Comparison of ENCODE assay signal across 15 cellular contexts in genomic region chr2:8918412-8918811, GRCh38.
DNase-seq lines count a peak whose midpoint lies in the region; ATAC-seq and TF ChIP-seq lines count a peak whose summit lies in the region.
"Had no signal": no experiment of that assay in that cellular context is flagged by ENCODE, and none has a peak within 500 bp of the region (broad histone marks: within the 10 kb centered on the region; RNA-seq: fewer than 3 reads in every experiment).

No MANE protein-coding gene starts in this region.

- 50% methylated on average over 1 of the region's 1 CpG for WGBS in prostate gland

- H3K9me2 ChIP-seq in GM23338 (ENCODE audit: insufficient read depth), result no peaks in the 10 kb centered on the region

- H3K36me3 Mint-ChIP-seq in GM23338 (ENCODE audit: low read depth), result peaks cover 12% of the 10 kb centered on the region; the same call in 2 of the 3 replicates
- no peaks in the 10 kb centered on the region for H3K36me3 Mint-ChIP-seq in activated T-cell treated with anti-CD3 and anti-CD28 coated beads, Interleukin-2, amount 50 U/mL, for 4 hours (ENCODE audit: insufficient read depth)

- H3K4me1 ChIP-seq in GM23338 (ENCODE audit: insufficient read depth), result peaks cover 6% of the 10 kb centered on the region; the same call in 1 of the 2 replicates
- peaks cover 15% of the 10 kb centered on the region for H3K4me1 ChIP-seq in endocrine pancreas (ENCODE audit: control insufficient read depth, insufficient read depth, low read length)
- H3K4me1 ChIP-seq in prostate gland (replicated peaks), result no peaks in the 10 kb centered on the region
- H3K4me1 ChIP-seq: A549, BE2C, Caco-2, HAP-1 had no signal

- H3K27me3 Mint-ChIP-seq in GM23338 (ENCODE audit: insufficient read depth, low read depth, poor library complexity), result no peaks in the 10 kb centered on the region
- no peaks in the 10 kb centered on the region for H3K27me3 Mint-ChIP-seq in activated T-cell treated with anti-CD3 and anti-CD28 coated beads, Interleukin-2, amount 50 U/mL, for 4 hours (ENCODE audit: low read depth)

- H3K27me3 ChIP-seq in GM23338 (ENCODE audit: insufficient read depth) (no peaks in the 10 kb centered on the region), endocrine pancreas (ENCODE audit: control insufficient read depth, insufficient read depth, low read length) (no peaks in the 10 kb centered on the region), prostate gland (replicated peaks; ENCODE audit: insufficient read depth) (no peaks in the 10 kb centered on the region)
- H3K27me3 ChIP-seq: BE2C had no signal

- peaks cover 6% of the 10 kb centered on the region for H3K9me3 Mint-ChIP-seq in GM23338
- peaks cover 5% of the 10 kb centered on the region for H3K9me3 Mint-ChIP-seq in activated T-cell treated with anti-CD3 and anti-CD28 coated beads, Interleukin-2, amount 50 U/mL, for 4 hours

- intact Hi-C loops in prostate gland (cut with DNase I), result no loop called here

- peaks cover 10% of the 10 kb centered on the region for H3K4me1 Mint-ChIP-seq in GM23338
- H3K4me1 Mint-ChIP-seq in activated T-cell treated with anti-CD3 and anti-CD28 coated beads, Interleukin-2, amount 50 U/mL, for 4 hours (ENCODE audit: low read depth), result no peaks in the 10 kb centered on the region
- H3K4me1 Mint-ChIP-seq: CD8-positive, alpha-beta memory T cell had no signal

- H3K9ac ChIP-seq in endocrine pancreas (ENCODE audit: control insufficient read depth, insufficient read depth, low read length), result no peak overlapping the region

- no peaks in the 10 kb centered on the region for H3K36me3 ChIP-seq in GM23338 (ENCODE audit: insufficient read depth)
- H3K36me3 ChIP-seq in endocrine pancreas (ENCODE audit: control insufficient read depth, insufficient read depth, low read length), result no peaks in the 10 kb centered on the region
- no peaks in the 10 kb centered on the region for H3K36me3 ChIP-seq in prostate gland
- H3K36me3 ChIP-seq: BE2C, HAP-1 had no signal

- H3F3A ChIP-seq in GM23338 (replicated peaks; ENCODE audit: low read depth), result no peaks in the 10 kb centered on the region

- no peak for ATAC-seq in GM23338
- no peak for ATAC-seq in activated T-cell treated with anti-CD3 and anti-CD28 coated beads, Interleukin-2, amount 50 U/mL, for 4 hours
- ATAC-seq: A549, GM12878 had no signal

- no peak for TF ChIP-seq POLR2A in prostate gland (IDR thresholded peaks at IDR 0.05)

- no peak overlapping the region for H3K27ac Mint-ChIP-seq in GM23338
- H3K27ac Mint-ChIP-seq: CD8-positive, alpha-beta memory T cell had no signal

- H2AFZ ChIP-seq in GM23338, result no peak overlapping the region

- no peak overlapping the region for H3K4me3 ChIP-seq in GM23338
- H3K4me3 ChIP-seq in endocrine pancreas (ENCODE audit: control insufficient read depth, insufficient read depth, low read length), result peak overlapping the region; percentile 34
- H3K4me3 ChIP-seq in prostate gland, result no peak overlapping the region
- H3K4me3 ChIP-seq: A549, GM12878, HAP-1 had no signal

- TF ChIP-seq CTCF in GM23338 (conservative IDR thresholded peaks at IDR 0.05; ENCODE audit: low read depth in 2 of 2) (no peak), prostate gland (IDR thresholded peaks at IDR 0.05) (no peak)

- peak overlapping the region; percentile 11; the same call in 1 of the 2 replicates for H3K4me2 ChIP-seq in GM23338
- H3K4me2 ChIP-seq: A549 had no signal

- no peak overlapping the region for H3K4me3 Mint-ChIP-seq in GM23338
- no peak overlapping the region for H3K4me3 Mint-ChIP-seq in activated T-cell treated with anti-CD3 and anti-CD28 coated beads, Interleukin-2, amount 50 U/mL, for 4 hours
- H3K4me3 Mint-ChIP-seq: CD8-positive, alpha-beta memory T cell had no signal

- H3K79me2 ChIP-seq in GM23338 (replicated peaks; ENCODE audit: insufficient read depth), result no peaks in the 10 kb centered on the region

- DNase-seq in GM23338 (ENCODE audit: low spot score) (no peak), NCI-H69 (lab: John Stamatoyannopoulos, UW) (peak; percentile 14), MV-4-11 (lab: John Stamatoyannopoulos, UW) (no peak), prostate gland (ENCODE audit: low spot score) (no peak)
- DNase-seq in activated T-cell treated with anti-CD3 and anti-CD28 coated beads, Interleukin-2, amount 50 U/mL, for 4 hours, result no peak
- DNase-seq: BE2C; Caco-2; CD8-positive, alpha-beta memory T cell; DMS79; IMR-90 had no signal

- no peak overlapping the region for H3K27ac ChIP-seq in GM23338 (ENCODE audit: low read depth)
- no peak overlapping the region for H3K27ac ChIP-seq in prostate gland
- H3K27ac ChIP-seq: A549, C4-2B had no signal

- no peaks in the 10 kb centered on the region for H4K20me1 ChIP-seq in GM23338 (replicated peaks; ENCODE audit: insufficient read depth)

- no peaks in the 10 kb centered on the region for H3K9me3 ChIP-seq in endocrine pancreas (ENCODE audit: control insufficient read depth, low read length)
- no peaks in the 10 kb centered on the region for H3K9me3 ChIP-seq in prostate gland
- H3K9me3 ChIP-seq: A549, BE2C, Caco-2, HAP-1 had no signal

TF ChIP-seq in GM23338, 12 proteins besides CTCF, POLR2A, EP300 and RAD21:
- no peak for TF ChIP-seq STAT1 (IDR thresholded peaks at IDR 0.05; ENCODE audit: unreplicated experiment)
